In genomic region chr18:6057604-6058003, GRCh38 we compare ENCODE assay signal across 36 cellular contexts.
DNase-seq lines count a peak whose midpoint lies in the region; TF ChIP-seq lines count a peak whose summit lies in the region.
"Had no signal": no experiment of that assay in that cellular context is flagged by ENCODE, and none has a peak within 500 bp of the region (broad histone marks: within the 10 kb centered on the region; RNA-seq: fewer than 3 reads in every experiment).

No MANE protein-coding gene starts in this region.

- intact Hi-C loops in stomach (cut with DNase I; ENCODE audit: low total_unique reads) = no loop called here

- H3K4me2 ChIP-seq in smooth muscle cell = no peak overlapping the region
- H3K4me2 ChIP-seq: PC-9 had no signal

- no peaks in the 10 kb centered on the region for H4K20me1 ChIP-seq in smooth muscle cell (ENCODE audit: low read depth)

- WGBS in smooth muscle cell (ENCODE audit: low lambda C conversion rate) = 86% methylated on average over 3 of the region's 3 CpGs
- WGBS in stomach, 5 donors = 64 to 73% (median 73%) methylated on average over 3 of the region's 3 CpGs

- H3K79me2 ChIP-seq in smooth muscle cell (ENCODE audit: low read depth) = no peaks in the 10 kb centered on the region

- TF ChIP-seq POLR2A in stomach (IDR thresholded peaks at IDR 0.05) = no peak

- no peak overlapping the region for H3K4me3 ChIP-seq in brain microvascular endothelial cell (ENCODE audit: low read depth, low read length)
- H3K4me3 ChIP-seq in smooth muscle cell = no peak overlapping the region
- H3K4me3 ChIP-seq in stomach = no peak overlapping the region
- H3K4me3 ChIP-seq: adrenal gland, breast epithelium, colonic mucosa, GM12878, lower lobe of right lung, PC-9, thyroid gland, vagina had no signal

- H2AFZ ChIP-seq in smooth muscle cell (ENCODE audit: low read depth) = no peak overlapping the region
- H2AFZ ChIP-seq: PC-9 had no signal

- no peaks in the 10 kb centered on the region for H3K27me3 ChIP-seq in brain microvascular endothelial cell (replicated peaks)
- peaks cover 42% of the 10 kb centered on the region for H3K27me3 ChIP-seq in smooth muscle cell (ENCODE audit: low read depth)
- no peaks in the 10 kb centered on the region for H3K27me3 ChIP-seq in stomach
- H3K27me3 ChIP-seq: adrenal gland, breast epithelium, colonic mucosa, thyroid gland, vagina had no signal

- H3K9me3 ChIP-seq in smooth muscle cell (replicated peaks; ENCODE audit: low read depth) = no peaks in the 10 kb centered on the region
- no peaks in the 10 kb centered on the region for H3K9me3 ChIP-seq in stomach
- H3K9me3 ChIP-seq: adrenal gland, breast epithelium, colonic mucosa, lower lobe of right lung, thyroid gland, vagina had no signal

- peak overlapping the region; percentile 96 for H3K27ac ChIP-seq in brain microvascular endothelial cell
- H3K27ac ChIP-seq in smooth muscle cell (ENCODE audit: low read depth) = no peak overlapping the region
- H3K27ac ChIP-seq in stomach = no peak overlapping the region
- H3K27ac ChIP-seq: adrenal gland, breast epithelium, colonic mucosa, epithelial cell of prostate, lower lobe of right lung, PC-9, thyroid gland, vagina had no signal

- H3K4me1 ChIP-seq in smooth muscle cell (ENCODE audit: low read depth) = peaks cover 35% of the 10 kb centered on the region
- H3K4me1 ChIP-seq in stomach = peaks cover 0 to 11% (median 3%) of the 10 kb centered on the region in 4 donors
- H3K4me1 ChIP-seq: adrenal gland, breast epithelium, colonic mucosa, lower lobe of right lung, vagina had no signal

- in situ Hi-C loops in brain microvascular endothelial cell (cut with HindIII; ENCODE audit: low pct_ligation_motif_present, low sequenced_read_pairs) = no loop called here

- H3K9ac ChIP-seq in smooth muscle cell (ENCODE audit: low read depth) = no peak overlapping the region

- TF ChIP-seq CTCF in brain microvascular endothelial cell (IDR thresholded peaks at IDR 0.05; ENCODE audit: low read depth, low read length, missing control alignments) = no peak
- TF ChIP-seq CTCF in smooth muscle cell (IDR thresholded peaks at IDR 0.05; ENCODE audit: borderline replicate concordance, insufficient read depth, poor library complexity, severe bottlenecking) = no peak
- TF ChIP-seq CTCF in stomach (IDR thresholded peaks at IDR 0.05) = no peak

- peaks cover 5% of the 10 kb centered on the region for H3F3A ChIP-seq in smooth muscle cell (ENCODE audit: low read depth)

- DNase-seq in NCI-H748 (lab: John Stamatoyannopoulos, UW; ENCODE audit: unreplicated experiment) = peak; percentile 9
- DNase-seq in NCI-H748 treated with DMSO at 0.1 percent for 48 hours (lab: John Stamatoyannopoulos, UW) = no peak
- peak; percentile 45 for DNase-seq in M059J (ENCODE audit: low read depth)
- peak; percentile 67 for DNase-seq in brain microvascular endothelial cell
- DNase-seq in kidney tubule cell (ENCODE audit: low spot score) = peak; percentile 50
- no peak for DNase-seq in smooth muscle cell (lab: John Stamatoyannopoulos, UW; ENCODE audit: unreplicated experiment)
- DNase-seq in stomach = no peak
- DNase-seq in Kasumi-1 (lab: John Stamatoyannopoulos, UW) = no peak
- DNase-seq: activated CD4-positive, alpha-beta T cell treated with anti-CD3 and anti-CD28 coated beads, Interleukin-2, amount 50 U/mL, for 48 hours; activated CD4-positive, CD25-positive, alpha-beta regulatory T cell treated with anti-CD3 and anti-CD28 coated beads, Interleukin-2, amount 50 U/mL, for 72 hours; activated CD8-positive, alpha-beta memory T cell treated with anti-CD3 and anti-CD28 coated beads, Interleukin-2, amount 50 U/mL, for 4 hours; activated naive CD4-positive, alpha-beta T cell treated with anti-CD3 and anti-CD28 coated beads, Interleukin-2, amount 10 ng/mL, durations not matched to agents 7 days and 5 days; adrenal gland; AML-193; CD4-positive, CD25-positive, alpha-beta regulatory T cell; colonic mucosa; effector CD8-positive, alpha-beta T cell; lower lobe of right lung; midbrain; naive B cell; NCI-H1092; NCI-H1694; NCI-H2171; NCI-H510A; PC-9; posterior cingulate gyrus; right cardiac atrium; SHP77 treated with DMSO at 0.1 percent for 48 hours; stimulated activated CD4-positive, alpha-beta T cell treated with anti-CD3 and anti-CD28 coated beads, Interleukin-12 subunit alpha, Interleukin-12 subunit beta, amount 100 ng/mL, for 4 hours; stimulated activated CD4-positive, alpha-beta T cell treated with anti-CD3 and anti-CD28 coated beads, Interleukin-4, amount 100 ng/mL, for 1 hour; T-helper 2 cell; thyroid gland had no signal

- TF ChIP-seq EP300 in stomach (IDR thresholded peaks at IDR 0.05) = no peak

- H3K36me3 ChIP-seq in brain microvascular endothelial cell (replicated peaks) = no peaks in the 10 kb centered on the region
- no peaks in the 10 kb centered on the region for H3K36me3 ChIP-seq in smooth muscle cell (ENCODE audit: low read depth)
- H3K36me3 ChIP-seq in stomach = no peaks in the 10 kb centered on the region
- H3K36me3 ChIP-seq: adrenal gland, breast epithelium, colonic mucosa, lower lobe of right lung, thyroid gland, vagina had no signal

Comparison
In these comparisons a context has a peak if more than half of its experiments do, and no peak if none do; other contexts are left out.
1. DNase-seq: peak in NCI-H748 (single experiment), M059J (single experiment), brain microvascular endothelial cell (single experiment) and kidney tubule cell (single experiment); none in NCI-H748 treated with DMSO at 0.1 percent for 48 hours (single experiment), smooth muscle cell (single experiment), stomach (single experiment) and Kasumi-1 (0 of 2).